Comparison of ENCODE assay signal across 13 cellular contexts in genomic region chr21:34037446-34037845, GRCh38. TPM values are rescaled to one million over a fixed set of nuclear protein-coding genes. Genes with fewer than 3 reads are reported as not detected.
DNase-seq lines count a peak whose midpoint lies in the region; ATAC-seq and TF ChIP-seq lines count a peak whose summit lies in the region.
"Had no signal": no experiment of that assay in that cellular context is flagged by ENCODE, and none has a peak within 500 bp of the region (broad histone marks: within the 10 kb centered on the region; RNA-seq: fewer than 3 reads in every experiment).

No MANE protein-coding gene starts in this region.

- H3K9me3 ChIP-seq in SJSA1 (replicated peaks) (no peaks in the 10 kb centered on the region), mesodermal cell (ENCODE audit: control insufficient read depth, low read length) (no peaks in the 10 kb centered on the region)
- H3K9me3 ChIP-seq: transverse colon had no signal

- DNase-seq in GM03348 (ENCODE audit: low spot score) (peak; percentile 37), SJSA1 (ENCODE audit: low read depth in 1 of 2, low spot score in 2 of 2) (peak; percentile 53 to 55), epithelial cell of esophagus (ENCODE audit: low read depth) (peak; percentile 90), NOMO-1 treated with dmso at 0.1 percent for 144 hours (lab: John Stamatoyannopoulos, UW; ENCODE audit: unreplicated experiment) (no peak), T-cell (no peak)
- DNase-seq in activated T-cell treated with anti-CD3 and anti-CD28 coated beads, Interleukin-2, amount 50 U/mL, for 48 hours, result no peak
- no peak for DNase-seq in stimulated activated CD4-positive, alpha-beta T cell treated with anti-CD3 and anti-CD28 coated beads, Interleukin-4, amount 100 ng/mL, for 24 hours
- DNase-seq: NCI-H1092, transverse colon had no signal

- peaks cover 0 to 2% (median 0%) of the 10 kb centered on the region in 3 donors for H3K4me1 Mint-ChIP-seq in T-cell

- TF ChIP-seq CTCF in epithelial cell of esophagus (IDR thresholded peaks at IDR 0.05; ENCODE audit: insufficient read depth, low read depth, low read length, missing control alignments), result no peak

- peak overlapping the region; percentile 32; the same call in 1 of the 2 replicates for H3K27ac ChIP-seq in SJSA1
- peak overlapping the region; percentile 32 for H3K27ac ChIP-seq in mesodermal cell (ENCODE audit: low read depth, low read length, severe bottlenecking)
- H3K27ac ChIP-seq: coronary artery, transverse colon, VCaP had no signal

- no peak for ATAC-seq in T-cell (replicated peaks in 1 of 4)

- H3K27me3 ChIP-seq in SJSA1 (replicated peaks), result no peaks in the 10 kb centered on the region
- H3K27me3 ChIP-seq: transverse colon had no signal

- H3K27ac Mint-ChIP-seq in T-cell, result no peak overlapping the region
- H3K27ac Mint-ChIP-seq: activated naive CD8-positive, alpha-beta T cell had no signal

- no peak overlapping the region for H3K4me3 ChIP-seq in SJSA1
- H3K4me3 ChIP-seq in epithelial cell of esophagus (ENCODE audit: low read length), result no peak overlapping the region
- H3K4me3 ChIP-seq in mesodermal cell (ENCODE audit: extremely low read depth, insufficient read depth, low read length, poor library complexity, severe bottlenecking), result no peak overlapping the region
- H3K4me3 ChIP-seq: coronary artery, transverse colon had no signal

- POLR2A ChIA-PET in T-cell (lab: Charles Lee), result no interaction called here

- H3K4me1 ChIP-seq in SJSA1 (replicated peaks) (peaks cover 40% of the 10 kb centered on the region), mesodermal cell (ENCODE audit: control insufficient read depth, insufficient read depth, low read length, poor library complexity, severe bottlenecking) (peaks cover 26% of the 10 kb centered on the region)
- H3K4me1 ChIP-seq: transverse colon had no signal

- CTCF ChIA-PET in T-cell (lab: Charles Lee), result no interaction called here

- H3K4me3 Mint-ChIP-seq in T-cell, result no peak overlapping the region
- H3K4me3 Mint-ChIP-seq: activated naive CD8-positive, alpha-beta T cell had no signal

- H3K9me3 Mint-ChIP-seq in T-cell, result no peaks in the 10 kb centered on the region

- no peaks in the 10 kb centered on the region for H3K27me3 Mint-ChIP-seq in T-cell
- H3K27me3 Mint-ChIP-seq: activated naive CD8-positive, alpha-beta T cell had no signal

- peaks cover 5% of the 10 kb centered on the region for H3K36me3 Mint-ChIP-seq in T-cell

- 88 to 100% methylated on average over 1 to 6 of the region's 6 CpGs for WGBS in mesodermal cell (ENCODE audit: insufficient coverage in 2 of 2), 2 experiments

- H3K36me3 ChIP-seq in SJSA1 (no peaks in the 10 kb centered on the region), mesodermal cell (ENCODE audit: control insufficient read depth, insufficient read depth, low read length) (no peaks in the 10 kb centered on the region)
- H3K36me3 ChIP-seq: transverse colon had no signal

RNA-seq across cellular contexts. Expression of gene MRPS6, which starts 35.9 kb away (rescaled TPM):
- 23.6 and 40.9 TPM in 2 replicates for total RNA-seq in SJSA1 (2014; rRNA removed; shearing (Covaris generic))
- polyA plus RNA-seq in mesodermal cell (2013, experiment 1 of 2), result 172 TPM
- 173 TPM for polyA plus RNA-seq in mesodermal cell (2013, experiment 2 of 2)
- 10 to 100 TPM; 29.0 to 98.1 (median 75.0) TPM for total RNA-seq in T-cell

RNA-seq across cellular contexts. Expression of gene SLC5A3, which starts 35.9 kb away (rescaled TPM):
- 11.7 and 15.1 TPM in 2 replicates for total RNA-seq in SJSA1 (2014; rRNA removed; shearing (Covaris generic))
- polyA plus RNA-seq in mesodermal cell (2013, experiment 1 of 2), result 14.0 TPM
- polyA plus RNA-seq in mesodermal cell (2013, experiment 2 of 2), result 13.7 TPM
- total RNA-seq in T-cell, result 10 to 100 TPM in 4 of 5 donors, 1 to 10 TPM in 1; 7.6 to 38.5 (median 25.4) TPM

Comparison
In these comparisons a context has a peak if more than half of its experiments do, and no peak if none do; other contexts are left out.
1. DNase-seq: peak in GM03348 (single experiment), SJSA1 (2 of 2) and epithelial cell of esophagus (single experiment); none in activated T-cell treated with anti-CD3 and anti-CD28 coated beads, Interleukin-2, amount 50 U/mL, for 48 hours (0 of 2), stimulated activated CD4-positive, alpha-beta T cell treated with anti-CD3 and anti-CD28 coated beads, Interleukin-4, amount 100 ng/mL, for 24 hours (single experiment), NOMO-1 treated with dmso at 0.1 percent for 144 hours (single experiment) and T-cell (0 of 34).